ENCODE assay signal across 23 cellular contexts in genomic region chr12:94525951-94526350, GRCh38.
DNase-seq lines count a peak whose midpoint lies in the region; ATAC-seq and TF ChIP-seq lines count a peak whose summit lies in the region.
"Had no signal": no experiment of that assay in that cellular context is flagged by ENCODE, and none has a peak within 500 bp of the region (broad histone marks: within the 10 kb centered on the region; RNA-seq: fewer than 3 reads in every experiment).

No MANE protein-coding gene starts in this region.

- peak; percentile 39 for DNase-seq in GM13976 (ENCODE audit: low spot score)
- peak; percentile 27 for DNase-seq in KBM-7
- DNase-seq in stimulated activated effector memory CD8-positive, alpha-beta T cell treated with anti-CD3 and anti-CD28 coated beads, Interleukin-12 subunit alpha, Interleukin-12 subunit beta, amount 100 ng/mL, for 72 hours (ENCODE audit: low spot score in 2 of 2) = no peak
- DNase-seq in DMS 273 (lab: John Stamatoyannopoulos, UW; ENCODE audit: unreplicated experiment) = no peak
- no peak for DNase-seq in naive thymus-derived CD4-positive, alpha-beta T cell
- DNase-seq in AG08396 (ENCODE audit: low spot score) = no peak
- DNase-seq: activated CD4-positive, alpha-beta memory T cell treated with anti-CD3 and anti-CD28 coated beads, Interleukin-2, amount 10 ng/mL, durations not matched to agents 7 days and 5 days; activated CD4-positive, CD25-positive, alpha-beta regulatory T cell; activated effector memory CD4-positive, alpha-beta T cell treated with anti-CD3 and anti-CD28 coated beads, Interleukin-2, amount 50 U/mL, for 16 hours; activated T-cell treated with anti-CD3 and anti-CD28 coated beads for 4 hours; CD4-positive, alpha-beta T cell; EL; left ventricle myocardium superior; naive thymus-derived CD8-positive, alpha-beta T cell; NCI-H1105 treated with DMSO at 0.1 percent for 48 hours; NCI-H2029 treated with DMSO at 0.1 percent for 48 hours; NCI-H774; OCI-M1; stimulated activated naive CD4-positive, alpha-beta T cell; SW 1271 had no signal

- peak; percentile 60 for ATAC-seq in GM21390 (IDR thresholded peaks at IDR 0.05; ENCODE audit: unreplicated experiment)
- ATAC-seq in stimulated activated effector memory CD8-positive, alpha-beta T cell treated with anti-CD3 and anti-CD28 coated beads, Interleukin-12 subunit alpha, Interleukin-12 subunit beta, amount 100 ng/mL, for 72 hours = peak; percentile 40
- ATAC-seq in naive thymus-derived CD4-positive, alpha-beta T cell = no peak
- ATAC-seq: gastroesophageal sphincter; left ventricle myocardium superior; naive thymus-derived CD8-positive, alpha-beta T cell; Right ventricle myocardium inferior had no signal

- no peaks in the 10 kb centered on the region for H3K36me3 Mint-ChIP-seq in stimulated activated effector memory CD8-positive, alpha-beta T cell treated with anti-CD3 and anti-CD28 coated beads, Interleukin-12 subunit alpha, Interleukin-12 subunit beta, amount 100 ng/mL, for 72 hours
- H3K36me3 Mint-ChIP-seq in naive thymus-derived CD4-positive, alpha-beta T cell = no peaks in the 10 kb centered on the region
- H3K36me3 Mint-ChIP-seq: naive thymus-derived CD8-positive, alpha-beta T cell had no signal

- TF ChIP-seq CTCF in GM13976 (IDR thresholded peaks at IDR 0.05; ENCODE audit: borderline replicate concordance, control extremely low read depth, extremely low read depth, insufficient read depth, missing control alignments) = no peak

- no peaks in the 10 kb centered on the region for H3K36me3 ChIP-seq in naive thymus-derived CD4-positive, alpha-beta T cell (ENCODE audit: control insufficient read depth in 2 of 3, insufficient read depth in 3 of 3, low read length in 3 of 3)
- H3K36me3 ChIP-seq: gastroesophageal sphincter had no signal

- no peak overlapping the region for H3K27ac ChIP-seq in naive thymus-derived CD4-positive, alpha-beta T cell (ENCODE audit: low read depth, low read length)
- H3K27ac ChIP-seq: gastroesophageal sphincter had no signal

- H3K4me3 ChIP-seq in naive thymus-derived CD4-positive, alpha-beta T cell (ENCODE audit: low read length) = no peak overlapping the region
- H3K4me3 ChIP-seq: gastroesophageal sphincter had no signal

- peaks cover 0 to 27% (median 9%) of the 10 kb centered on the region in 5 donors for H3K27me3 Mint-ChIP-seq in naive thymus-derived CD4-positive, alpha-beta T cell

- H3K9me3 Mint-ChIP-seq in stimulated activated effector memory CD8-positive, alpha-beta T cell treated with anti-CD3 and anti-CD28 coated beads, Interleukin-12 subunit alpha, Interleukin-12 subunit beta, amount 100 ng/mL, for 72 hours = no peaks in the 10 kb centered on the region
- H3K9me3 Mint-ChIP-seq in naive thymus-derived CD4-positive, alpha-beta T cell = no peaks in the 10 kb centered on the region
- H3K9me3 Mint-ChIP-seq: activated CD4-positive, alpha-beta memory T cell treated with anti-CD3 and anti-CD28 coated beads, Interleukin-2, amount 10 ng/mL, durations not matched to agents 7 days and 5 days; CD4-positive, alpha-beta T cell; naive thymus-derived CD8-positive, alpha-beta T cell had no signal

- peaks cover 12% of the 10 kb centered on the region for H3K4me1 Mint-ChIP-seq in stimulated activated effector memory CD8-positive, alpha-beta T cell treated with anti-CD3 and anti-CD28 coated beads, Interleukin-12 subunit alpha, Interleukin-12 subunit beta, amount 100 ng/mL, for 72 hours
- H3K4me1 Mint-ChIP-seq in naive thymus-derived CD4-positive, alpha-beta T cell = peaks cover 0 to 1% (median 0%) of the 10 kb centered on the region in 7 donors

- no peaks in the 10 kb centered on the region for H3K27me3 ChIP-seq in naive thymus-derived CD4-positive, alpha-beta T cell (ENCODE audit: control insufficient read depth in 2 of 2, insufficient read depth in 2 of 2, low read length in 2 of 2)
- H3K27me3 ChIP-seq: gastroesophageal sphincter had no signal

- H3K9me3 ChIP-seq in naive thymus-derived CD4-positive, alpha-beta T cell (ENCODE audit: control insufficient read depth in 2 of 3, low read length in 3 of 3) = no peaks in the 10 kb centered on the region
- H3K9me3 ChIP-seq: gastroesophageal sphincter had no signal

- in situ Hi-C loops in GM13976 (cut with MboI; ENCODE audit: low sequenced_read_pairs, unreplicated experiment) = no loop called here
- in situ Hi-C loops in KBM-7 (cut with MboI; ENCODE audit: low pct_unique_long_range_greater_than_20kb, low sequenced_read_pairs) = no loop called here

- POLR2A ChIA-PET in naive thymus-derived CD4-positive, alpha-beta T cell (lab: Charles Lee) = no interaction called here

- H3K27ac Mint-ChIP-seq in stimulated activated effector memory CD8-positive, alpha-beta T cell treated with anti-CD3 and anti-CD28 coated beads, Interleukin-12 subunit alpha, Interleukin-12 subunit beta, amount 100 ng/mL, for 72 hours = no peak overlapping the region
- H3K27ac Mint-ChIP-seq in naive thymus-derived CD4-positive, alpha-beta T cell = no peak overlapping the region
- H3K27ac Mint-ChIP-seq: activated CD4-positive, alpha-beta memory T cell treated with anti-CD3 and anti-CD28 coated beads, Interleukin-2, amount 10 ng/mL, durations not matched to agents 7 days and 5 days; CD4-positive, alpha-beta T cell; naive thymus-derived CD8-positive, alpha-beta T cell had no signal

- no peak overlapping the region for H3K4me3 Mint-ChIP-seq in stimulated activated effector memory CD8-positive, alpha-beta T cell treated with anti-CD3 and anti-CD28 coated beads, Interleukin-12 subunit alpha, Interleukin-12 subunit beta, amount 100 ng/mL, for 72 hours
- no peak overlapping the region for H3K4me3 Mint-ChIP-seq in naive thymus-derived CD4-positive, alpha-beta T cell
- H3K4me3 Mint-ChIP-seq: activated CD4-positive, alpha-beta memory T cell treated with anti-CD3 and anti-CD28 coated beads, Interleukin-2, amount 10 ng/mL, durations not matched to agents 7 days and 5 days; CD4-positive, alpha-beta T cell; naive thymus-derived CD8-positive, alpha-beta T cell had no signal

- CTCF ChIA-PET in naive thymus-derived CD4-positive, alpha-beta T cell (lab: Charles Lee) = no interaction called here

- H3K4me1 ChIP-seq in naive thymus-derived CD4-positive, alpha-beta T cell (ENCODE audit: control insufficient read depth in 2 of 2, insufficient read depth in 2 of 2, low read length in 2 of 2) = no peaks in the 10 kb centered on the region
- H3K4me1 ChIP-seq: gastroesophageal sphincter had no signal

- intact Hi-C loops in naive thymus-derived CD4-positive, alpha-beta T cell (cut with micrococcal nuclease) = no loop called here

Comparison
In these comparisons a context has a peak if more than half of its experiments do, and no peak if none do; other contexts are left out.
1. DNase-seq: peak in GM13976 (single experiment) and KBM-7 (single experiment); none in stimulated activated effector memory CD8-positive, alpha-beta T cell treated with anti-CD3 and anti-CD28 coated beads, Interleukin-12 subunit alpha, Interleukin-12 subunit beta, amount 100 ng/mL, for 72 hours (0 of 2), DMS 273 (single experiment), naive thymus-derived CD4-positive, alpha-beta T cell (0 of 9) and AG08396 (single experiment).